Comparison of ENCODE assay signal across 3 cellular contexts in the genomic region with DNA sequence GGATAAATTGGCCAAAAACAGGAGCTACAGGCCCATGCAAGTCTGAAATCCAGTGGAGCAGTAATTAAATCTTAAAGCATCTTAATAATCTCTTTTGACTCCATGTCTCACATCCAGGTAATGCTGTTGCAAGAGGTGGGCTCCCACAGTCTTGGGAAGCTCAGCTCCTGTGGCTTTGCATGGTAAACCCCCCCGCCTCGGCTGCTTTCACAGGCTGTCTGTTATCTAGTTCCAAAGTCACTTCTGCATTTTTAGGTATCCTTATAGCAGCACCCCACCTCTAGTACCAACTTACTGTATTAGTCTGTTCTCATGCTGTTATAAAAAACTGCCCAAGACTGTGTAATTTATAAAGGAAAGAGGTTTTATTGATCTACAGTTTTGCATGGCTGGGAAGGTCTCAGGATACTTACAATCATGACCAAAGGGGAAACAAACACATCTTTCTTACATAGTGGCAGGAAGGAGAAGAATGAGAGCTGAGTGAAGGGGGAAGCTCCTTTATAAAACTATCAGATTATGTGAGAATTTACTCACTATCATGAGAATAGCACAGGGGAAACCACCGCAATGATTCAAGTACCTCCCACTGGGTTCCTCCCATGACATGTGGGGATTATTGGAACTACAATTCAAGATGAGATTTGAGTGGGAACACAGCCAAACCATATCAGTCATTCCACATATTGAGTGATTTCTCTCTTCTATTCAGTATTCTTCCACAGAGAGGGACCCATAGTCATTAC. TPM values are rescaled to one million over a fixed set of nuclear protein-coding genes. Genes with fewer than 3 reads are reported as not detected.
"Had no signal": no experiment of that assay in that cellular context is flagged by ENCODE, and none has a peak within 500 bp of the region (broad histone marks: within the 10 kb centered on the region; RNA-seq: fewer than 3 reads in every experiment).

No MANE protein-coding gene starts in this region.

RNA-seq across cellular contexts. Expression of a gene that starts 34.7 kb away (rescaled TPM):
- total RNA-seq: HT-29, M059J, PC-3 had no signal
